Comparison of ENCODE assay signal across 13 cellular contexts in the genomic region with DNA sequence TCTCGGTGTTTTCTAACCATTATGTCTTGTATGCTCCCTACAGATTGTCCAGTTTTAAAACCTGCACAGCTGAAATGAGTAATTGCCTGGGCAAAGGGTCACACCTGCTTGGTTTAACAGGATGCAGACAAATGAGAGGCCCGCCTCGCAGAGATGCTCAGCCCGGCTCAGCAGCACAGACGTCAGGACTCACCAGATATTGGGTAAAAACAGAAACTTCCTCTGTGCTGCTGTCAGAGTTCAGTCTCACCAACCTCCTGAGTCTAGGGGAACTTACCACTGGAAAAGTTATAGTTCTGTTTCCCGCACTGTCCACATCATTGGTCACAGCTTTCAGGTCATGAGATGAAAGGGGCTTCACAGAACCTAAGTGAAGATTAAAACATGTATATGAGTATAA.
A peak's percentile ranks its signal among the peaks of the same experiment; 100 is the strongest.
DNase-seq lines count a peak whose midpoint lies in the region; ATAC-seq and TF ChIP-seq lines count a peak whose summit lies in the region.
"Had no signal": no experiment of that assay in that cellular context is flagged by ENCODE, and none has a peak within 500 bp of the region (broad histone marks: within the 10 kb centered on the region; RNA-seq: fewer than 3 reads in every experiment).

No MANE protein-coding gene starts in this region.

- H3K36me3 ChIP-seq in OCI-LY3 (replicated peaks; ENCODE audit: low read depth, low read length) (no peaks in the 10 kb centered on the region), lower lobe of right lung (no peaks in the 10 kb centered on the region)

- H3K4me3 ChIP-seq in OCI-LY3 (ENCODE audit: low read length): no peak overlapping the region
- no peak overlapping the region for H3K4me3 ChIP-seq in lower lobe of right lung
- H3K4me3 ChIP-seq: psoas muscle had no signal

- peak overlapping the region; percentile 47; the same call in 1 of the 2 replicates for H3K9ac ChIP-seq in OCI-LY3 (ENCODE audit: low read length)

- H3K4me1 Mint-ChIP-seq in MCF 10A (ENCODE audit: insufficient read depth, unreplicated experiment): peaks cover 9% of the 10 kb centered on the region

- no peaks in the 10 kb centered on the region for H4K20me1 ChIP-seq in OCI-LY3 (ENCODE audit: insufficient read depth, low read length)

- peak overlapping the region; percentile 49; the same call in 1 of the 2 replicates for H2AFZ ChIP-seq in OCI-LY3 (ENCODE audit: low read depth, low read length)

- peak overlapping the region; percentile 45 for H3K4me2 ChIP-seq in OCI-LY3 (ENCODE audit: low read length)

- DNase-seq in CD1c-positive myeloid dendritic cell (ENCODE audit: extremely low spot score) (peak; percentile 38), lower lobe of right lung (no peak), putamen (ENCODE audit: low spot score) (peak; percentile 17), HEK293T (ENCODE audit: extremely low spot score) (no peak), MCF 10A (ENCODE audit: unreplicated experiment) (no peak)
- DNase-seq: activated CD4-positive, alpha-beta T cell treated with anti-CD3 and anti-CD28 coated beads for 36 hours; activated T-cell treated with anti-CD3 and anti-CD28 coated beads for 4 hours; NCI-H1694; NCI-H226; psoas muscle had no signal

- H3K27me3 ChIP-seq in OCI-LY3 (ENCODE audit: low read depth, low read length) (no peaks in the 10 kb centered on the region), lower lobe of right lung (ENCODE audit: low read depth) (no peaks in the 10 kb centered on the region)

- H3K4me1 ChIP-seq in OCI-LY3 (ENCODE audit: low read length): peaks cover 19% of the 10 kb centered on the region
- peaks cover 18% of the 10 kb centered on the region for H3K4me1 ChIP-seq in lower lobe of right lung

- H3K27ac Mint-ChIP-seq in MCF 10A (ENCODE audit: low read depth, unreplicated experiment): no peak overlapping the region
- H3K27ac Mint-ChIP-seq: activated CD4-positive, alpha-beta T cell treated with anti-CD3 and anti-CD28 coated beads for 36 hours; activated naive CD4-positive, alpha-beta T cell treated with anti-CD3 and anti-CD28 coated beads, Interleukin-2, amount 50 U/mL, for 24 hours had no signal

- H3K27ac ChIP-seq in OCI-LY3 (ENCODE audit: low read length) (peak overlapping the region; percentile 56), lower lobe of right lung (no peak overlapping the region)
- H3K27ac ChIP-seq: psoas muscle had no signal

- no peaks in the 10 kb centered on the region for H3K79me2 ChIP-seq in OCI-LY3 (ENCODE audit: low read length)

- no peaks in the 10 kb centered on the region for H3K9me3 Mint-ChIP-seq in MCF 10A (ENCODE audit: unreplicated experiment)
- H3K9me3 Mint-ChIP-seq: activated naive CD4-positive, alpha-beta T cell treated with anti-CD3 and anti-CD28 coated beads, Interleukin-2, amount 50 U/mL, for 24 hours had no signal

- intact Hi-C loops in lower lobe of right lung (cut with DNase I) (no loop called here), MCF 10A (cut with micrococcal nuclease) (no loop called here)

- BruUV-seq in MCF 10A (replicated peaks; lab: Mats Ljungman, UMichigan): no TSS peak

- H3K27me3 Mint-ChIP-seq in MCF 10A (ENCODE audit: insufficient read depth, unreplicated experiment): no peaks in the 10 kb centered on the region
- H3K27me3 Mint-ChIP-seq: activated CD4-positive, alpha-beta T cell treated with anti-CD3 and anti-CD28 coated beads for 36 hours; activated naive CD4-positive, alpha-beta T cell treated with anti-CD3 and anti-CD28 coated beads, Interleukin-2, amount 50 U/mL, for 24 hours had no signal

- POLR2A ChIA-PET in HEK293T (lab: Yijun Ruan, JAX): no interaction called here
- POLR2A ChIA-PET in MCF 10A (lab: Yijun Ruan, JAX): no interaction called here

- H3K36me3 Mint-ChIP-seq in MCF 10A (ENCODE audit: insufficient read depth, unreplicated experiment): no peaks in the 10 kb centered on the region
- H3K36me3 Mint-ChIP-seq: activated naive CD4-positive, alpha-beta T cell treated with anti-CD3 and anti-CD28 coated beads, Interleukin-2, amount 50 U/mL, for 24 hours had no signal

- TF ChIP-seq CTCF in OCI-LY3 (IDR thresholded peaks at IDR 0.05; ENCODE audit: low read depth, low read length) (no peak), lower lobe of right lung (IDR thresholded peaks at IDR 0.05) (no peak), MCF 10A (IDR thresholded peaks at IDR 0.05; ENCODE audit: unreplicated experiment) (no peak)

- CTCF ChIA-PET in HEK293T (lab: Yijun Ruan, JAX) (no interaction called here), MCF 10A (lab: Yijun Ruan, JAX) (interaction anchor here (4.6 kb wide), 1 partner anchor 12 kb away, joined by 28 read pairs; no protein-coding TSS in a partner anchor)

- H3K9me3 ChIP-seq in OCI-LY3 (ENCODE audit: insufficient read depth, low read length) (no peaks in the 10 kb centered on the region), lower lobe of right lung (no peaks in the 10 kb centered on the region)
- H3K9me3 ChIP-seq: psoas muscle had no signal

- ATAC-seq in lower lobe of right lung: peak; percentile 55 to 60
- no peak for ATAC-seq in GM21367 (IDR thresholded peaks at IDR 0.05; ENCODE audit: unreplicated experiment)
- ATAC-seq: activated CD4-positive, alpha-beta T cell treated with anti-CD3 and anti-CD28 coated beads for 36 hours; psoas muscle had no signal

- no peak overlapping the region for H3K4me3 Mint-ChIP-seq in MCF 10A (ENCODE audit: unreplicated experiment)
- H3K4me3 Mint-ChIP-seq: activated CD4-positive, alpha-beta T cell treated with anti-CD3 and anti-CD28 coated beads for 36 hours; activated naive CD4-positive, alpha-beta T cell treated with anti-CD3 and anti-CD28 coated beads, Interleukin-2, amount 50 U/mL, for 24 hours had no signal

TF ChIP-seq in HEK293T, 16 proteins besides CTCF, POLR2A, EP300 and RAD21:
- TF ChIP-seq ZNF384 (IDR thresholded peaks at IDR 0.05) (no peak), FOXA1 (IDR thresholded peaks at IDR 0.05) (no peak), HDGF (IDR thresholded peaks at IDR 0.05; ENCODE audit: borderline replicate concordance) (no peak), LEF1 (IDR thresholded peaks at IDR 0.05; ENCODE audit: borderline replicate concordance) (no peak), BHLHE40 (IDR thresholded peaks at IDR 0.05; ENCODE audit: borderline replicate concordance) (no peak), NFRKB (IDR thresholded peaks at IDR 0.05) (no peak)
- TF ChIP-seq, protein P1, sequence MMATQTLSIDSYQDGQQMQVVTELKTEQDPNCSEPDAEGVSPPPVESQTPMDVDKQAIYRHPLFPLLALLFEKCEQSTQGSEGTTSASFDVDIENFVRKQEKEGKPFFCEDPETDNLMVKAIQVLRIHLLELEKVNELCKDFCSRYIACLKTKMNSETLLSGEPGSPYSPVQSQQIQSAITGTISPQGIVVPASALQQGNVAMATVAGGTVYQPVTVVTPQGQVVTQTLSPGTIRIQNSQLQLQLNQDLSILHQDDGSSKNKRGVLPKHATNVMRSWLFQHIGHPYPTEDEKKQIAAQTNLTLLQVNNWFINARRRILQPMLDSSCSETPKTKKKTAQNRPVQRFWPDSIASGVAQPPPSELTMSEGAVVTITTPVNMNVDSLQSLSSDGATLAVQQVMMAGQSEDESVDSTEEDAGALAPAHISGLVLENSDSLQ (IDR thresholded peaks at IDR 0.05): no peak

Comparison
In these comparisons a context has a peak if more than half of its experiments do, and no peak if none do; other contexts are left out.
1. DNase-seq: peak in CD1c-positive myeloid dendritic cell (single experiment) and putamen (single experiment); none in lower lobe of right lung (single experiment), HEK293T (single experiment) and MCF 10A (single experiment).